Comparison of ENCODE assay signal across 10 cellular contexts in genomic region chr6:132405143-132405915, GRCh38. TPM values are rescaled to one million over a fixed set of nuclear protein-coding genes. Genes with fewer than 3 reads are reported as not detected.
DNase-seq lines count a peak whose midpoint lies in the region; ATAC-seq, FAIRE-seq and TF ChIP-seq lines count a peak whose summit lies in the region.
"Had no signal": no experiment of that assay in that cellular context is flagged by ENCODE, and none has a peak within 500 bp of the region (broad histone marks: within the 10 kb centered on the region; RNA-seq: fewer than 3 reads in every experiment).

No MANE protein-coding gene starts in this region.

- peaks cover 2% of the 10 kb centered on the region for H3K36me3 Mint-ChIP-seq in mesothelial cell of epicardium

- no peak for DNase-seq in GM12892 (ENCODE audit: insufficient read length)
- peak; percentile 54 for DNase-seq in choroid plexus epithelial cell (ENCODE audit: low read depth)
- DNase-seq in Ammon's horn (ENCODE audit: low spot score) = no peak
- DNase-seq in mesothelial cell of epicardium (ENCODE audit: low spot score in 2 of 2, unreplicated experiment in 2 of 2) = no peak
- DNase-seq in islet precursor cell = no peak
- DNase-seq: mucosa of descending colon had no signal

- H3K27ac Mint-ChIP-seq in mesothelial cell of epicardium = no peak overlapping the region

- H3K27me3 Mint-ChIP-seq in mesothelial cell of epicardium (ENCODE audit: low read depth) = peaks cover 31% of the 10 kb centered on the region

- no peak for TF ChIP-seq CTCF in choroid plexus epithelial cell (conservative IDR thresholded peaks at IDR 0.05; ENCODE audit: low read depth, low read length)
- no peak for TF ChIP-seq CTCF in mesothelial cell of epicardium (IDR thresholded peaks at IDR 0.05; ENCODE audit: unreplicated experiment)

- no peaks in the 10 kb centered on the region for H3K9me3 Mint-ChIP-seq in mesothelial cell of epicardium

- TF ChIP-seq POLR2A in GM12892 (IDR thresholded peaks at IDR 0.05; ENCODE audit: low read depth, low read length) = no peak

- no peak overlapping the region for H3K4me3 ChIP-seq in choroid plexus epithelial cell (ENCODE audit: low read depth, low read length)
- H3K4me3 ChIP-seq: mucosa of descending colon had no signal

- H3K4me3 Mint-ChIP-seq in mesothelial cell of epicardium = no peak overlapping the region

- peak; percentile 46 for FAIRE-seq in GM12892 (lab: Jason Lieb, UNC)

- peaks cover 14% of the 10 kb centered on the region for H3K4me1 Mint-ChIP-seq in mesothelial cell of epicardium

- ATAC-seq in GM21526 (IDR thresholded peaks at IDR 0.05; ENCODE audit: low FRiP score, unreplicated experiment) = peak; percentile 53
- peak; percentile 48 for ATAC-seq in HG03280 (IDR thresholded peaks at IDR 0.05; ENCODE audit: unreplicated experiment)
- ATAC-seq in HG03045 (IDR thresholded peaks at IDR 0.05; ENCODE audit: unreplicated experiment) = no peak
- ATAC-seq: mucosa of descending colon had no signal

RNA-seq across cellular contexts. Expression of gene MOXD1, which starts 4.1 kb away (rescaled TPM):
- 4.3 TPM for polyA plus RNA-seq in GM12892 (2012; ENCODE audit: missing spikeins)
- total RNA-seq in mesothelial cell of epicardium = 110 to 113 TPM (median 111 TPM) in 3 replicates
- total RNA-seq: NCI-H460 had no signal
